23 cellular contexts compared by ENCODE assay signal in the genomic region with DNA sequence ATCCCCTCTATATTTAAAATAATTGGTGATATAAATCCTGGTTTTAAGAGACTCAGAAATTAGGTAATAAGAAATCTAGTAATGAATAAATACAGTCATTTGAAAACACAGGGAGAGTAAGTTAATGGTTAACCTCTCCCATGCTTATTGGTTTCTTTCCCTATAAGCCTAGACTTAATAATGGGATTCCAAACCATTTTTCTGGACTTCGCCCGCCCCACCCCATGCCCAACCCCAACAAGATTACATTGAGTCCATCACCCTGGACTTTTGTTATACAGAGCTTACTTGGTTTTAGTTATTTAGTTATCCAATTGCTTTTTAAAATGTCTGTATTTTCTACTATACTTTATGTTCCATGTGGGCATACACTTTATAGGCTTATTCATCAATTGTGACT.
DNase-seq lines count a peak whose midpoint lies in the region; ATAC-seq and TF ChIP-seq lines count a peak whose summit lies in the region.
"Had no signal": no experiment of that assay in that cellular context is flagged by ENCODE, and none has a peak within 500 bp of the region (broad histone marks: within the 10 kb centered on the region; RNA-seq: fewer than 3 reads in every experiment).

No MANE protein-coding gene starts in this region.

- TF ChIP-seq EP300 in transverse colon (IDR thresholded peaks at IDR 0.05; ENCODE audit: low read depth): no peak

- in situ Hi-C loops in transverse colon (cut with MboI; ENCODE audit: low pct_ligation_motif_present in 1 of 4, low pct_unique_long_range_greater_than_20kb in 1 of 4, low sequenced_read_pairs in 3 of 4): no loop called here

- DNase-seq in NCI-H82 (lab: John Stamatoyannopoulos, UW) (peak; percentile 11), NCI-H82 treated with DMSO at 0.1 percent for 48 hours (lab: John Stamatoyannopoulos, UW; ENCODE audit: unreplicated experiment) (no peak), transverse colon (peak; percentile 77), cerebellar nuclear complex (lab: John Stamatoyannopoulos, UW) (no peak), NCI-H146 treated with DMSO at 0.1 percent for 48 hours (lab: John Stamatoyannopoulos, UW; ENCODE audit: unreplicated experiment) (no peak)
- DNase-seq: ACHN; CD8-positive, alpha-beta memory T cell; DMS79 treated with DMSO at 0.1 percent for 48 hours; GF-D8; GM23248; H9; KBM-7; MG63; NCI-H1694; NCI-H446 treated with DMSO at 0.1 percent for 48 hours; NCI-H526; SIG-M5 had no signal

- peak overlapping the region; percentile 39 for H3K27ac ChIP-seq in duodenal mucosa (ENCODE audit: low read depth, low read length)
- peak overlapping the region; percentile 59 to 62 for H3K27ac ChIP-seq in mucosa of rectum (ENCODE audit: low read depth in 2 of 2, low read length in 2 of 2)
- H3K27ac ChIP-seq in transverse colon: peak overlapping the region in 3 of 4 donors; percentile 60 to 73 (median 67)
- H3K27ac ChIP-seq: 22Rv1, GM23248, SK-N-MC had no signal

- 48 to 78% methylated on average over 2 of the region's 2 CpGs for WGBS in transverse colon (ENCODE audit: low coverage in 1 of 2), 2 donors

- H3K9me3 ChIP-seq in duodenal mucosa (ENCODE audit: control insufficient read depth in 1 of 2, low read length in 2 of 2) (peaks cover 0 to 4% of the 10 kb centered on the region in 2 donors), mucosa of rectum (ENCODE audit: control insufficient read depth in 2 of 2, low read length in 2 of 2) (no peaks in the 10 kb centered on the region), transverse colon (no peaks in the 10 kb centered on the region)
- H3K9me3 ChIP-seq: BE2C, MG63 had no signal

- peak overlapping the region; percentile 19 to 26 for H3K9ac ChIP-seq in duodenal mucosa (ENCODE audit: low read depth in 1 of 2, low read length in 2 of 2)
- H3K9ac ChIP-seq in mucosa of rectum (ENCODE audit: low read depth in 1 of 2, low read length in 2 of 2): no peak overlapping the region
- H3K9ac ChIP-seq: GM23248 had no signal

- TF ChIP-seq POLR2A in transverse colon (IDR thresholded peaks at IDR 0.05): no peak

- no peaks in the 10 kb centered on the region for H3K27me3 ChIP-seq in duodenal mucosa (ENCODE audit: control insufficient read depth in 1 of 2, insufficient read depth in 2 of 2, low read length in 2 of 2)
- H3K27me3 ChIP-seq in mucosa of rectum (ENCODE audit: control insufficient read depth in 2 of 2, insufficient read depth in 2 of 2, low read length in 2 of 2): no peaks in the 10 kb centered on the region
- H3K27me3 ChIP-seq in transverse colon: no peaks in the 10 kb centered on the region
- H3K27me3 ChIP-seq: BE2C had no signal

- no peak for ATAC-seq in GM18858 (IDR thresholded peaks at IDR 0.05; ENCODE audit: unreplicated experiment)

- H3K36me3 ChIP-seq in duodenal mucosa (ENCODE audit: control insufficient read depth in 1 of 2, insufficient read depth in 2 of 2, low read length in 2 of 2) (no peaks in the 10 kb centered on the region), mucosa of rectum (ENCODE audit: control insufficient read depth in 2 of 2, insufficient read depth in 2 of 2, low read length in 2 of 2) (no peaks in the 10 kb centered on the region), transverse colon (no peaks in the 10 kb centered on the region)
- H3K36me3 ChIP-seq: BE2C, MG63 had no signal

- no peak for TF ChIP-seq CTCF in transverse colon (IDR thresholded peaks at IDR 0.05)

- H3K4me1 ChIP-seq in duodenal mucosa (ENCODE audit: control insufficient read depth in 1 of 2, insufficient read depth in 2 of 2, low read length in 2 of 2): peaks cover 7 to 24% of the 10 kb centered on the region in 2 donors
- H3K4me1 ChIP-seq in mucosa of rectum (ENCODE audit: control insufficient read depth in 2 of 2, insufficient read depth in 2 of 2, low read length in 2 of 2): peaks cover 5 to 10% of the 10 kb centered on the region in 2 donors
- peaks cover 0 to 15% (median 3%) of the 10 kb centered on the region in 4 donors for H3K4me1 ChIP-seq in transverse colon
- H3K4me1 ChIP-seq: BE2C had no signal

- H3K4me3 ChIP-seq in duodenal mucosa (ENCODE audit: low read depth in 1 of 2, low read length in 2 of 2): peak overlapping the region; percentile 17 to 39
- H3K4me3 ChIP-seq in mucosa of rectum (ENCODE audit: low read length in 2 of 2): peak overlapping the region in 1 of 2 donors; percentile 24
- no peak overlapping the region for H3K4me3 ChIP-seq in transverse colon
- H3K4me3 ChIP-seq: GM23248, MG63, SK-N-MC had no signal

- intact Hi-C loops in transverse colon (cut with DNase I; ENCODE audit: low total_unique reads): no loop called here

Comparison
In these comparisons a context has a peak if more than half of its experiments do, and no peak if none do; other contexts are left out.
1. DNase-seq: peak in NCI-H82 (single experiment) and transverse colon (single experiment); none in NCI-H82 treated with DMSO at 0.1 percent for 48 hours (single experiment), cerebellar nuclear complex (0 of 2) and NCI-H146 treated with DMSO at 0.1 percent for 48 hours (single experiment).
2. H3K4me3 ChIP-seq: peak in duodenal mucosa (2 of 2); none in transverse colon (0 of 4).
3. H3K9ac ChIP-seq: peak in duodenal mucosa (2 of 2); none in mucosa of rectum (0 of 2).
4. Peak in every context shown above with its lines, with median percentiles within 50 percentile points of each other: H3K27ac ChIP-seq.